Comparison of ENCODE assay signal across 11 cellular contexts in genomic region chr10:2746638-2747037, GRCh38.
"Had no signal": no experiment of that assay in that cellular context is flagged by ENCODE, and none has a peak within 500 bp of the region (broad histone marks: within the 10 kb centered on the region; RNA-seq: fewer than 3 reads in every experiment).

No MANE protein-coding gene starts in this region.

- H3K9me3 ChIP-seq: HAP-1 had no signal

- H3K4me3 ChIP-seq: GM23248, GM23338, HAP-1 had no signal

- H3K36me3 ChIP-seq: HAP-1 had no signal

- DNase-seq: GM23248, GOT3, H7, H9, HCEC 1CT, HFFc6 had no signal

- H2AFZ ChIP-seq: GM23248, GM23338 had no signal

- H3K4me1 ChIP-seq: HAP-1 had no signal

- ATAC-seq: GM23338, HCT116 had no signal

- H3K4me2 ChIP-seq: GM23338 had no signal

- FAIRE-seq: H1, H54 had no signal

- H3K9ac ChIP-seq: GM23248 had no signal

- H3K27ac ChIP-seq: GM23248 had no signal
